In genomic region chrX:47958943-47959342, GRCh38 we compare ENCODE assay signal across 8 cellular contexts. TPM values are rescaled to one million over a fixed set of nuclear protein-coding genes. Genes with fewer than 3 reads are reported as not detected.
DNase-seq lines count a peak whose midpoint lies in the region; ATAC-seq and TF ChIP-seq lines count a peak whose summit lies in the region.
"Had no signal": no experiment of that assay in that cellular context is flagged by ENCODE, and none has a peak within 500 bp of the region (broad histone marks: within the 10 kb centered on the region; RNA-seq: fewer than 3 reads in every experiment).

No MANE protein-coding gene starts in this region.

- H3K4me3 ChIP-seq in lower lobe of right lung (no peak overlapping the region), spleen (no peak overlapping the region)

- ATAC-seq in activated CD8-positive, alpha-beta T cell treated with anti-CD3 and anti-CD28 coated beads for 36 hours, result peak; percentile 73
- ATAC-seq in lower lobe of right lung, result peak; percentile 59 to 61
- no peak for ATAC-seq in GM21529 (IDR thresholded peaks at IDR 0.05; ENCODE audit: unreplicated experiment)
- no peak for ATAC-seq in GM18511 (IDR thresholded peaks at IDR 0.05; ENCODE audit: unreplicated experiment)

- no peaks in the 10 kb centered on the region for H3K27me3 Mint-ChIP-seq in activated CD8-positive, alpha-beta T cell treated with anti-CD3 and anti-CD28 coated beads for 36 hours

- TF ChIP-seq POLR2A in spleen (IDR thresholded peaks at IDR 0.05), result no peak

- H3K27me3 ChIP-seq in lower lobe of right lung (ENCODE audit: low read depth) (no peaks in the 10 kb centered on the region), spleen (replicated peaks in 1 of 7) (no peaks in the 10 kb centered on the region)

- intact Hi-C loops in activated CD8-positive, alpha-beta T cell treated with anti-CD3 and anti-CD28 coated beads for 36 hours (cut with micrococcal nuclease), result no loop called here
- intact Hi-C loops in lower lobe of right lung (cut with DNase I) (no loop called here), spleen (cut with DNase I; ENCODE audit: low total_unique reads) (no loop called here)

- CTCF ChIA-PET in activated CD8-positive, alpha-beta T cell treated with anti-CD3 and anti-CD28 coated beads for 36 hours (lab: Charles Lee), result interaction anchor here (1.2 to 2.2 kb wide), 4 partner anchors 40 to 127 kb away, joined by 5 to 15 read pairs (median 6); no protein-coding TSS in a partner anchor

- no peak overlapping the region for H3K27ac ChIP-seq in lower lobe of right lung
- H3K27ac ChIP-seq in spleen, result no peak overlapping the region

- no peak overlapping the region for H3K4me3 Mint-ChIP-seq in activated CD8-positive, alpha-beta T cell treated with anti-CD3 and anti-CD28 coated beads for 36 hours

- H3K36me3 ChIP-seq in lower lobe of right lung (no peaks in the 10 kb centered on the region), spleen (no peaks in the 10 kb centered on the region)

- no peaks in the 10 kb centered on the region for H3K36me3 Mint-ChIP-seq in activated CD8-positive, alpha-beta T cell treated with anti-CD3 and anti-CD28 coated beads for 36 hours (ENCODE audit: low read depth)

- no peaks in the 10 kb centered on the region for H3K9me3 Mint-ChIP-seq in activated CD8-positive, alpha-beta T cell treated with anti-CD3 and anti-CD28 coated beads for 36 hours

- no peaks in the 10 kb centered on the region for H3K4me1 Mint-ChIP-seq in activated CD8-positive, alpha-beta T cell treated with anti-CD3 and anti-CD28 coated beads for 36 hours (ENCODE audit: low read depth)

- DNase-seq in GM03348 (ENCODE audit: low spot score) (peak; percentile 7), lower lobe of right lung (no peak), spleen (no peak)
- DNase-seq in activated CD8-positive, alpha-beta T cell treated with anti-CD3 and anti-CD28 coated beads for 36 hours, result peak; percentile 30

- TF ChIP-seq CTCF in activated CD8-positive, alpha-beta T cell treated with anti-CD3 and anti-CD28 coated beads for 36 hours (IDR thresholded peaks at IDR 0.05), result peak; percentile 36
- TF ChIP-seq CTCF in lower lobe of right lung (IDR thresholded peaks at IDR 0.05) (peak; percentile 18), spleen (IDR thresholded peaks at IDR 0.05 in 8 of 11, conservative IDR thresholded peaks at IDR 0.05 in 3 of 11) (peak in 5 of 11 experiments; percentile 15 to 34 (median 27))

- 0 to 20% (median 10%) methylated on average over 2 of the region's 2 CpGs for WGBS in spleen, 5 donors

- TF ChIP-seq RAD21 in Ishikawa (IDR thresholded peaks at IDR 0.05; ENCODE audit: low read depth), result peak; percentile 17; the same call in 1 of the 2 replicates

- H3K9me3 ChIP-seq in lower lobe of right lung (no peaks in the 10 kb centered on the region), spleen (peaks cover 0 to 7% (median 0%) of the 10 kb centered on the region in 8 donors)

- H3K27ac Mint-ChIP-seq in activated CD8-positive, alpha-beta T cell treated with anti-CD3 and anti-CD28 coated beads for 36 hours, result no peak overlapping the region

- H3K4me1 ChIP-seq in lower lobe of right lung (no peaks in the 10 kb centered on the region), spleen (no peaks in the 10 kb centered on the region)

- POLR2A ChIA-PET in activated CD8-positive, alpha-beta T cell treated with anti-CD3 and anti-CD28 coated beads for 36 hours (lab: Charles Lee), result no interaction called here

- TF ChIP-seq EP300 in Ishikawa (IDR thresholded peaks at IDR 0.05; ENCODE audit: borderline replicate concordance), result no peak

TF ChIP-seq in Ishikawa, 13 proteins besides CTCF, POLR2A, EP300 and RAD21:
- TF ChIP-seq USF1 (IDR thresholded peaks at IDR 0.05), result no peak
- no peak for TF ChIP-seq FOXM1 (IDR thresholded peaks at IDR 0.05; ENCODE audit: borderline replicate concordance, low read depth)
- TF ChIP-seq EGR1 (IDR thresholded peaks at IDR 0.05), result no peak

RNA-seq across cellular contexts. Expression of gene ZNF182, which starts 44.8 kb away (rescaled TPM):
- total RNA-seq in activated CD8-positive, alpha-beta T cell treated with anti-CD3 and anti-CD28 coated beads for 36 hours, result 1 to 10 TPM; 7.9 to 8.3 TPM
- total RNA-seq in lower lobe of right lung, result 6.5 TPM
- total RNA-seq in spleen, result 10 to 100 TPM in 3 of 7 donors, 1 to 10 TPM in 4; 7.3 to 13.7 (median 8.7) TPM
- polyA plus RNA-seq in spleen, result 1 to 10 TPM; 4.8 to 5.7 (median 5.0) TPM

RNA-seq across cellular contexts. Expression of gene SPACA5, which starts 47.8 kb away (rescaled TPM):
- not detected for total RNA-seq in activated CD8-positive, alpha-beta T cell treated with anti-CD3 and anti-CD28 coated beads for 36 hours
- total RNA-seq in lower lobe of right lung (not detected), spleen (not detected)
- under 1 TPM in 1 of 3 donors, not detected in 2; 0.12 TPM for polyA plus RNA-seq in spleen
- total RNA-seq: omental fat pad had no signal

Comparison
In these comparisons a context has a peak if more than half of its experiments do, and no peak if none do; other contexts are left out.
1. DNase-seq: peak in GM03348 (single experiment) and activated CD8-positive, alpha-beta T cell treated with anti-CD3 and anti-CD28 coated beads for 36 hours (single experiment); none in lower lobe of right lung (single experiment) and spleen (single experiment).
2. ATAC-seq: peak in activated CD8-positive, alpha-beta T cell treated with anti-CD3 and anti-CD28 coated beads for 36 hours (single experiment) and lower lobe of right lung (2 of 2); none in GM21529 (single experiment) and GM18511 (single experiment).